ENCODE assay signal across 8 cellular contexts in the genomic region with DNA sequence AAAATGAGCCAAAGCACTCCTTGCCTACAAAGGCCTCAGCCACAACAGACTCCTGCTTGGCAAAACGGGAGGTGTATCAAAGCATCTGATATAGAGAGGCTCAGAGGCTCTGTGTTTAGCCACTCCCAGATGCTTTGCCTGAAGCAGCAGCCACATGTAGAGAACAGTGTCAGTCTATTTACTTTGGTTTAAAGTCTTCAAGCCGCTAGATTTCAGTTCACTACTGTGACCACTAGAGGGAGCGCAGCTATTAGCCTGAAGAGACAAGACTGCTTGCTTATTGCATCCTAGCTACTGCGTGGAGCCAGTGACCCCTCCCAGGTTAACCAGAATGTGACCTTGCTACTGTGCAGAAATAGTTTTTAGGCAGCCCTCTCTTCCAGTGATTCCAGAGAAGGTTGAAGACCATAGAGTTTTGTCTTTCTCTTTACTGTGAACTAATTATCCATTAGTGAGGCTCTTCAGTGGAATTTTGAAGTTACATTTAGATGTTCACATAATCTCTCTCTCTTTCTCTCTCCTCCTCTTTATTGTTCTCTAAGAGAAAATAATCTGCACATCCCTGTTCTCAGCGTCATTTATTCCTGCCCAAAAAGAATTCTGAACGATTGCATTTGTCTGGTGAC. TPM values are rescaled to one million over a fixed set of nuclear protein-coding genes. Genes with fewer than 3 reads are reported as not detected.
A peak's percentile ranks its signal among the peaks of the same experiment; 100 is the strongest.
DNase-seq lines count a peak whose midpoint lies in the region; ATAC-seq lines count a peak whose summit lies in the region.

No MANE protein-coding gene starts in this region.

- no peak overlapping the region for H3K27ac ChIP-seq in right cardiac atrium (ENCODE audit: low read length)

- WGBS in right cardiac atrium, result 6% methylated on average over 6 of the region's 6 CpGs

- no peak for DNase-seq in Right ventricle myocardium inferior (ENCODE audit: missing footprints)
- DNase-seq in cardiac septum (ENCODE audit: low spot score), result no peak
- peak; percentile 82 for DNase-seq in NCI-H1436 (lab: John Stamatoyannopoulos, UW)
- DNase-seq in T follicular helper cell (ENCODE audit: low read depth), result peak; percentile 35
- peak; percentile 58 for DNase-seq in amniotic stem cell (lab: John Stamatoyannopoulos, UW)
- DNase-seq in right cardiac atrium, result peak in 2 of 3 donors; percentile 21 to 64
- peak; percentile 70 for DNase-seq in sciatic nerve (ENCODE audit: low spot score)

- no peaks in the 10 kb centered on the region for H3K9me3 ChIP-seq in right cardiac atrium (ENCODE audit: control insufficient read depth, low read length)

- no peak overlapping the region for H3K4me3 ChIP-seq in right cardiac atrium (ENCODE audit: low read length)

- H3K4me1 ChIP-seq in right cardiac atrium (ENCODE audit: control insufficient read depth, insufficient read depth, low read length), result no peaks in the 10 kb centered on the region

- no peaks in the 10 kb centered on the region for H3K27me3 ChIP-seq in right cardiac atrium (ENCODE audit: control insufficient read depth, insufficient read depth)

- intact Hi-C loops in Right ventricle myocardium inferior (cut with DNase I) (loop anchor here (2.0 kb wide), 1 partner anchor 281 kb away; no protein-coding TSS in a partner anchor), cardiac septum (cut with DNase I) (loop anchor here (5.0 kb wide), 1 partner anchor 282 kb away; no protein-coding TSS in a partner anchor), right cardiac atrium (cut with DNase I) (loop anchor here (2.0 to 10.0 kb wide), 3 partner anchors 281 to 285 kb away; no protein-coding TSS in a partner anchor), sciatic nerve (cut with DNase I) (no loop called here)

- ATAC-seq in Right ventricle myocardium inferior, result peak; percentile 65
- ATAC-seq in HG02870 (IDR thresholded peaks at IDR 0.05; ENCODE audit: unreplicated experiment), result peak; percentile 98
- peak; percentile 83 to 86 for ATAC-seq in right cardiac atrium
- peak; percentile 83 for ATAC-seq in sciatic nerve

RNA-seq across cellular contexts. Expression of gene BMP3, which starts 39.3 kb away (rescaled TPM):
- total RNA-seq in Right ventricle myocardium inferior, result not detected
- not detected for total RNA-seq in cardiac septum
- total RNA-seq in right cardiac atrium, result not detected
- polyA plus RNA-seq in right cardiac atrium, result 0.02 TPM
- total RNA-seq in sciatic nerve, result 14.8 TPM

Comparison
In these comparisons a context has a peak if more than half of its experiments do, and no peak if none do; other contexts are left out.
1. DNase-seq: peak in NCI-H1436 (single experiment), T follicular helper cell (single experiment), amniotic stem cell (single experiment), right cardiac atrium (2 of 3) and sciatic nerve (single experiment); none in Right ventricle myocardium inferior (single experiment) and cardiac septum (single experiment).
2. RNA of gene BMP3, which starts 39.3 kb away (total RNA-seq): 14.8 TPM in sciatic nerve (single experiment); not detected in cardiac septum (single experiment), not detected in Right ventricle myocardium inferior (single experiment) and not detected in right cardiac atrium; every median in the first group is over 10 times any median in the second.
3. Peak in every context shown above with its lines, with median percentiles within 50 percentile points of each other: ATAC-seq.